10 cellular contexts compared by ENCODE assay signal in genomic region chr6:167485186-167485978, GRCh38.
A peak's percentile ranks its signal among the peaks of the same experiment; 100 is the strongest.
DNase-seq lines count a peak whose midpoint lies in the region; ATAC-seq, FAIRE-seq and TF ChIP-seq lines count a peak whose summit lies in the region.
"Had no signal": no experiment of that assay in that cellular context is flagged by ENCODE, and none has a peak within 500 bp of the region (broad histone marks: within the 10 kb centered on the region; RNA-seq: fewer than 3 reads in every experiment).

No MANE protein-coding gene starts in this region.

- peak; percentile 7 to 13 for DNase-seq in A549 (ENCODE audit: low read depth in 1 of 2, low spot score in 1 of 2)
- DNase-seq in NAMALWA (ENCODE audit: low spot score): peak; percentile 15
- DNase-seq in epidermal melanocyte (ENCODE audit: insufficient read length, low spot score): peak; percentile 40
- DNase-seq in mesenteric fat pad (ENCODE audit: low spot score): peak; percentile 37
- no peak for DNase-seq in T-cell
- no peak for DNase-seq in effector CD8-positive, alpha-beta T cell (lab: John Stamatoyannopoulos, UW)
- no peak for DNase-seq in RKO (ENCODE audit: low spot score)

- no peak overlapping the region for H3K4me2 ChIP-seq in A549
- H3K4me2 ChIP-seq: KMS-11 had no signal

- TF ChIP-seq POLR2A in A549 (IDR thresholded peaks at IDR 0.05; ENCODE audit: low read length): no peak

- no peaks in the 10 kb centered on the region for H3K4me1 ChIP-seq in A549

- TF ChIP-seq CTCF in A549 (IDR thresholded peaks at IDR 0.05): 0 out of 3 replicates have a peak, but pooled peaks have one; percentile 18

- peak; percentile 34 to 56; a peak in 3 of 6 replicates for ATAC-seq in A549
- no peak for ATAC-seq in T-cell (replicated peaks in 1 of 4)
- ATAC-seq in HG03025 (IDR thresholded peaks at IDR 0.05; ENCODE audit: low FRiP score, unreplicated experiment): no peak

- CTCF ChIA-PET in A549 (lab: Yijun Ruan, JAX) (interaction anchor here (0.9 to 1.2 kb wide), 4 partner anchors 16 to 421 kb away, joined by 3 to 4 read pairs (median 4); no protein-coding TSS in a partner anchor), T-cell (lab: Charles Lee) (interaction anchor here (0.7 to 1.8 kb wide), 2 partner anchors 412 kb away, joined by 3 to 7 read pairs; no protein-coding TSS in a partner anchor)

- H3K27ac Mint-ChIP-seq in T-cell: no peak overlapping the region

- H3K4me3 Mint-ChIP-seq in T-cell: no peak overlapping the region

- no peak overlapping the region for H3K4me3 ChIP-seq in A549

- H3K4me1 Mint-ChIP-seq in T-cell: no peaks in the 10 kb centered on the region

- POLR2A ChIA-PET in A549 (lab: Yijun Ruan, JAX) (no interaction called here), T-cell (lab: Charles Lee) (no interaction called here)

- peak; percentile 26 to 33; a peak in 1 of 5 replicates for TF ChIP-seq RAD21 in A549 (conservative IDR thresholded peaks at IDR 0.05 in 1 of 2, IDR thresholded peaks at IDR 0.05 in 1 of 2)

- peaks cover 30 to 31% of the 10 kb centered on the region in 2 donors for H3K27me3 Mint-ChIP-seq in T-cell

- FAIRE-seq in A549 (lab: Jason Lieb, UNC): no peak
- FAIRE-seq: colon had no signal

- no peak overlapping the region for H3K27ac ChIP-seq in A549
- H3K27ac ChIP-seq: KMS-11 had no signal

- H3K9me3 ChIP-seq in A549: no peaks in the 10 kb centered on the region

- no peaks in the 10 kb centered on the region for H3K36me3 Mint-ChIP-seq in T-cell

- TF ChIP-seq EP300 in A549 (IDR thresholded peaks at IDR 0.05): no peak

- WGBS in A549 (ENCODE audit: missing lambda C conversion rate): 57% methylated on average over 14 of the region's 16 CpGs

- H3K9me3 Mint-ChIP-seq in T-cell: no peaks in the 10 kb centered on the region

TF ChIP-seq in A549, 52 proteins besides CTCF, POLR2A, EP300 and RAD21:
- TF ChIP-seq POLR2AphosphoS2 (conservative IDR thresholded peaks at IDR 0.05; ENCODE audit: low read length) (no peak), CHD4 (IDR thresholded peaks at IDR 0.05; ENCODE audit: borderline replicate concordance) (no peak), SMC3 (IDR thresholded peaks at IDR 0.05) (peak; percentile 15; the same call in 1 of the 3 replicates), PHF8 (IDR thresholded peaks at IDR 0.05; ENCODE audit: borderline replicate concordance, low read depth) (no peak), ESRRA (IDR thresholded peaks at IDR 0.05; ENCODE audit: borderline replicate concordance, low read length) (no peak), BCL3 (IDR thresholded peaks at IDR 0.05) (no peak)

Comparison
In these comparisons a context has a peak if more than half of its experiments do, and no peak if none do; other contexts are left out.
1. ATAC-seq: peak in A549 (2 of 2); none in T-cell (0 of 4) and HG03025 (single experiment).
2. DNase-seq: peak in A549 (2 of 2), NAMALWA (single experiment), epidermal melanocyte (single experiment) and mesenteric fat pad (single experiment); none in T-cell (0 of 34), effector CD8-positive, alpha-beta T cell (single experiment) and RKO (single experiment).